Comparison of ENCODE assay signal across 8 cellular contexts in the genomic region with DNA sequence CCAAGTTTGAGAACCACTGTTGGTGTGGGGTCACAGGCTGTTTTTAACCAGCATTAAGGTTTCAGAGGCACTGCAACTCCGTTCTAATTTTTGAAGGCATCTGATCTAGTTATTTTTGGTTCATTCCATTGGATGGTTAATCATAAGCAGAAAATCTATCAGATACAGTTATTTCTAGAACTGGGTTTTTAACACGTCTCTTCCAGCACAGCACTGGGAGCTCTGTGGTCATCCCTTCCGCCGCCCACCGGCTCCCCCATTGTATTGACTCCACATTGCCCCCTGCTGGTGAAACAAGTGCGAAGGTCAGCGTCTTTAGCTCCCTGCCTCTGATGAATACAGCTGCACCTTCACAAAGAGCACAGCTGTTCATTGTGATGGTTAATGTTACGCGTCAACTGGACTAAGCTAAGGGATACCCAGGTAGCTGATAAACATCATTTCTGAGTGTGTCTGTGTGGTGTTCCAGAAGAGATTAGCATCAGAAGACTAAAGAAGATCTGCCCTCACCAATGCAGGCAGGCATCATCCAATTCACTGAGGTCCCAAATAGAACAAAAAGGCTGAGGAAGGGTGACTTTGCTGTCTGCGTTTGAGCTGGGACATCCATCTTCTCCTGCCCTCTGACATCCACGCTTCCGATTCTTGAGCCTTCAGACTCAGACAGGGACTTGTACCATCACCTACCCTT. TPM values are rescaled to one million over a fixed set of nuclear protein-coding genes. Genes with fewer than 3 reads are reported as not detected.
DNase-seq lines count a peak whose midpoint lies in the region; ATAC-seq lines count a peak whose summit lies in the region.

No MANE protein-coding gene starts in this region.

- H3K4me3 ChIP-seq in Jurkat, Clone E6-1 (ENCODE audit: low read length): no peak overlapping the region

- DNase-seq in activated CD4-positive, alpha-beta T cell treated with anti-CD3 and anti-CD28 coated beads for 24 hours (ENCODE audit: low read depth in 2 of 2): peak; percentile 63 to 68
- DNase-seq in activated CD4-positive, alpha-beta T cell treated with anti-CD3 and anti-CD28 coated beads for 1 hour: no peak
- DNase-seq in Jurkat, Clone E6-1 (ENCODE audit: low read depth, low spot score): peak; percentile 28
- peak; percentile 47 for DNase-seq in memory B cell (ENCODE audit: low spot score in 2 of 2)
- DNase-seq in stimulated activated naive CD4-positive, alpha-beta T cell treated with Interleukin-2 at 50 U/mL for 16 hours (lab: John Stamatoyannopoulos, UW): peak; percentile 63

- intact Hi-C loops in dendritic cell treated with granulocyte-macrophage colony-stimulating factor and Interleukin-4, amounts not matched to agents 40 ng/mL and 50 ng/mL, for 4 days (cut with micrococcal nuclease): loop anchor here (5.0 kb wide), 3 partner anchors 40 to 100 kb away; a partner anchor contains a TSS

- H3K36me3 Mint-ChIP-seq in dendritic cell treated with granulocyte-macrophage colony-stimulating factor and Interleukin-4, amounts not matched to agents 40 ng/mL and 50 ng/mL, for 4 days (ENCODE audit: low read depth): peaks cover 78% of the 10 kb centered on the region
- H3K36me3 Mint-ChIP-seq in memory B cell: peaks cover 4% of the 10 kb centered on the region

- peak overlapping the region; percentile 17 for H3K4me3 Mint-ChIP-seq in dendritic cell treated with granulocyte-macrophage colony-stimulating factor and Interleukin-4, amounts not matched to agents 40 ng/mL and 50 ng/mL, for 4 days
- no peak overlapping the region for H3K4me3 Mint-ChIP-seq in memory B cell

- peaks cover 42% of the 10 kb centered on the region for H3K4me1 Mint-ChIP-seq in dendritic cell treated with granulocyte-macrophage colony-stimulating factor and Interleukin-4, amounts not matched to agents 40 ng/mL and 50 ng/mL, for 4 days (ENCODE audit: low read depth)
- H3K4me1 Mint-ChIP-seq in memory B cell: peaks cover 4% of the 10 kb centered on the region

- ATAC-seq in activated CD4-positive, CD25-positive, alpha-beta regulatory T cell treated with anti-CD3 and anti-CD28 coated beads, Interleukin-2, amount 50 U/mL, for 24 hours: peak; percentile 40 to 65
- ATAC-seq in memory B cell (ENCODE audit: low read depth) (peak; percentile 56), HG03469 (IDR thresholded peaks at IDR 0.05; ENCODE audit: unreplicated experiment) (no peak)

- peak overlapping the region; percentile 74 for H3K27ac Mint-ChIP-seq in dendritic cell treated with granulocyte-macrophage colony-stimulating factor and Interleukin-4, amounts not matched to agents 40 ng/mL and 50 ng/mL, for 4 days
- no peak overlapping the region for H3K27ac Mint-ChIP-seq in memory B cell

- H3K9me3 Mint-ChIP-seq in dendritic cell treated with granulocyte-macrophage colony-stimulating factor and Interleukin-4, amounts not matched to agents 40 ng/mL and 50 ng/mL, for 4 days: no peaks in the 10 kb centered on the region
- H3K9me3 Mint-ChIP-seq in memory B cell: peaks cover 2% of the 10 kb centered on the region

- no peaks in the 10 kb centered on the region for H3K27me3 Mint-ChIP-seq in dendritic cell treated with granulocyte-macrophage colony-stimulating factor and Interleukin-4, amounts not matched to agents 40 ng/mL and 50 ng/mL, for 4 days
- peaks cover 1% of the 10 kb centered on the region for H3K27me3 Mint-ChIP-seq in memory B cell

RNA-seq across cellular contexts. Expression of a gene that starts 8.5 kb away (rescaled TPM):
- not detected for polyA plus RNA-seq in Jurkat, Clone E6-1 (2012; ENCODE audit: insufficient read depth, insufficient read length)

RNA-seq across cellular contexts. Expression of a gene that starts 17.4 kb away (rescaled TPM):
- not detected for polyA plus RNA-seq in Jurkat, Clone E6-1 (2012; ENCODE audit: insufficient read depth, insufficient read length)

RNA-seq across cellular contexts. Expression of a gene that starts 31.1 kb away (rescaled TPM):
- polyA plus RNA-seq in Jurkat, Clone E6-1 (2012; ENCODE audit: insufficient read depth, insufficient read length): not detected

RNA-seq across cellular contexts. Expression of a gene that starts 54.8 kb away (rescaled TPM):
- polyA plus RNA-seq in Jurkat, Clone E6-1 (2012; ENCODE audit: insufficient read depth, insufficient read length): not detected
